ENCODE assay signal across 18 cellular contexts in the genomic region with DNA sequence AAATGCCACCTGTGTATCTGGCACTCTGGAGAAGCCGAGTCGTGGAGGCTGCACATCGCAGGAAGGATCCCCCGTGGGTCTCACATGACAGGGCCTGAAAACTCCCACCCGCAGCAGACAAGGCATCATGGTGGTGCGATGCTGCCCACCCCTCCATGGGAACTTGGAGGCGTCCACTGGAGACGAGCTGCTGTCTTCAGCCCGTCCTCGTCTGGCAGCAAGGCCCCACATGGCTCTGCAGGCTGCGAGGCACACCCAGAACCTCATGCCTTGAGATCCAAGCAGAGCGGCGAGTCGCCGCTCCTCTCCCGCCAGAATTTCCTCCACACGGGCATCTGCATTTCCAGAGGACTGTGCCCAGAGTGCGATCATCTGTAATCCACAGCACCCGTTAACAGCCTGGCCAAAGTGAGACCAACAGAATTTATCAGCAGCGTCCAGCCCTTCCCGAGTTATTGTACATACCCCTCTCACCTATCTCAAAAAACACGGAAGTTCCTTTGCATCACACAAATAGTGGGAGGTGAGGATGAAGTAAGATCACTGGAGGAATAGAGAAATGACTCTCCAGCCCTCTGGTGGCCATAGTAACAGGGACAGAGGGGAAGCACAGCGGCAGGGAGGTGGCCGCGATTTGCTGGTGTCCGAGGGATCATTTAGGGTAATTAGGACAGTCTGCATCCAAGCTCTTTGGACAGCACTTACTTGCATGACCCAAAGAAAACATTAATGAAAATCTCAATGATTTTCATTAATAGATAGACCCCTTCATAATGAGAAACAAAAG.
DNase-seq lines count a peak whose midpoint lies in the region; ATAC-seq, FAIRE-seq and TF ChIP-seq lines count a peak whose summit lies in the region.
"Had no signal": no experiment of that assay in that cellular context is flagged by ENCODE, and none has a peak within 500 bp of the region (broad histone marks: within the 10 kb centered on the region; RNA-seq: fewer than 3 reads in every experiment).

No MANE protein-coding gene starts in this region.

- no peaks in the 10 kb centered on the region for H3K27me3 ChIP-seq in H9 (ENCODE audit: insufficient read depth, low read length)
- H3K27me3 ChIP-seq in K562 (ENCODE audit: control insufficient read depth in 2 of 2, insufficient read depth in 2 of 2, low read length in 2 of 2): no peaks in the 10 kb centered on the region; a peak in 1 of 5 replicates
- H3K27me3 ChIP-seq in neutrophil: no peaks in the 10 kb centered on the region
- H3K27me3 ChIP-seq: esophagus squamous epithelium had no signal

- H3K9me3 Mint-ChIP-seq in H9: no peaks in the 10 kb centered on the region

- no peaks in the 10 kb centered on the region for H3K9me3 ChIP-seq in H9 (ENCODE audit: control insufficient read depth, low read depth, low read length)
- no peaks in the 10 kb centered on the region for H3K9me3 ChIP-seq in K562 (replicated peaks; ENCODE audit: control insufficient read depth, insufficient read depth, low read depth, low read length)
- H3K9me3 ChIP-seq in neutrophil: peaks cover 3% of the 10 kb centered on the region
- H3K9me3 ChIP-seq: esophagus squamous epithelium, psoas muscle had no signal

- FAIRE-seq in K562 (lab: Jason Lieb, UNC): no peak

- no peak overlapping the region for H3K18ac ChIP-seq in H9 (ENCODE audit: insufficient read length, low read depth, low read length)

- no peak overlapping the region for H4K8ac ChIP-seq in H9 (replicated peaks; ENCODE audit: insufficient read length, low read depth, low read length)

- no peaks in the 10 kb centered on the region for H3K23me2 ChIP-seq in H9 (ENCODE audit: insufficient read length, low read depth, low read length, poor library complexity, severe bottlenecking)

- intact Hi-C loops in K562 (cut with micrococcal nuclease): no loop called here

- H3K36me3 ChIP-seq in K562 (ENCODE audit: control insufficient read depth, insufficient read depth, low read length) (no peaks in the 10 kb centered on the region), neutrophil (peaks cover 100% of the 10 kb centered on the region)

- H3K4me3 ChIP-seq in K562 (no peak overlapping the region), neutrophil (ENCODE audit: low read depth in 1 of 2, low read length in 1 of 2) (no peak overlapping the region)
- H3K4me3 ChIP-seq: esophagus squamous epithelium, psoas muscle had no signal

- BruUV-seq in K562 (replicated peaks; lab: Mats Ljungman, UMichigan): no TSS peak

- TF ChIP-seq CTCF in H9 (conservative IDR thresholded peaks at IDR 0.05): peak; percentile 54
- 0 out of 6 replicates have a peak, but pooled peaks of 1 of the 3 experiments have one; percentile 28 for TF ChIP-seq CTCF in K562 (IDR thresholded peaks at IDR 0.05 in 2 of 3, conservative IDR thresholded peaks at IDR 0.05 in 1 of 3; ENCODE audit: insufficient read depth in 2 of 3, low read depth in 1 of 3, low read length in 3 of 3)
- TF ChIP-seq CTCF in neutrophil (IDR thresholded peaks at IDR 0.05): no peak

- in situ Hi-C loops in K562 (cut with MboI): no loop called here

- no peak for TF ChIP-seq EP300 in K562 (IDR thresholded peaks at IDR 0.05; ENCODE audit: low read length)

- peak; percentile 7 for DNase-seq in NCI-H446 treated with DMSO at 0.1 percent for 48 hours (lab: John Stamatoyannopoulos, UW)
- DNase-seq in NCI-H446 (lab: John Stamatoyannopoulos, UW): no peak
- DNase-seq in H9: no peak
- no peak for DNase-seq in K562 (ENCODE audit: extremely low read depth in 1 of 4, low spot score in 3 of 4)
- DNase-seq in DMS79 treated with DMSO at 0.1 percent for 48 hours (lab: John Stamatoyannopoulos, UW): no peak
- DNase-seq: activated CD4-positive, alpha-beta T cell treated with anti-CD3 and anti-CD28 coated beads, Interleukin-2, amount 50 U/mL, for 4 hours; amniotic stem cell; cortex of kidney; esophagus squamous epithelium; H7; NCI-H1694 treated with DMSO at 0.1 percent for 48 hours; NCI-H526; psoas muscle; stimulated activated CD8-positive, alpha-beta memory T cell treated with anti-CD3 and anti-CD28 coated beads, Interleukin-4, amount 100 ng/mL, for 48 hours had no signal

- TF ChIP-seq POLR2A in K562 (conservative IDR thresholded peaks at IDR 0.05) (no peak), GM18505 (IDR thresholded peaks at IDR 0.05; ENCODE audit: borderline replicate concordance, extremely low read depth, insufficient read depth, insufficient read length) (no peak)

- no CpG with 5 or more reads among the region's 26 CpGs for WGBS in H9 (ENCODE audit: extremely low coverage, insufficient read length, low lambda C conversion rate)
- WGBS in K562 (ENCODE audit: insufficient coverage, low coverage, missing lambda C conversion rate): 60% methylated on average over 26 of the region's 26 CpGs

- no peak overlapping the region for H3K14ac ChIP-seq in H9 (ENCODE audit: insufficient read depth, low read length)

- H4K5ac ChIP-seq in H9 (ENCODE audit: insufficient read length, low read depth, low read length): no peak overlapping the region

- CTCF ChIA-PET in K562 (lab: Yijun Ruan, JAX; ENCODE audit: low intra/inter-chr PET ratio): no interaction called here

- no peaks in the 10 kb centered on the region for H3K79me1 ChIP-seq in H9 (ENCODE audit: insufficient read depth, low read depth, low read length, poor library complexity, severe bottlenecking)

- no peak overlapping the region for H3K4me3 Mint-ChIP-seq in H9

- no peaks in the 10 kb centered on the region for H3K9me1 ChIP-seq in K562 (ENCODE audit: control insufficient read depth, insufficient read depth, low read length)

- H2AFZ ChIP-seq in H9 (ENCODE audit: low read length): no peak overlapping the region
- no peak overlapping the region for H2AFZ ChIP-seq in K562 (ENCODE audit: low read depth, low read length)

- ATAC-seq in K562: peak; percentile 42; the same call in 2 of the 3 replicates
- no peak for ATAC-seq in GM18505 (IDR thresholded peaks at IDR 0.05; ENCODE audit: unreplicated experiment)
- no peak for ATAC-seq in HG03354 (IDR thresholded peaks at IDR 0.05; ENCODE audit: poor library complexity, severe bottlenecking, unreplicated experiment)
- ATAC-seq: psoas muscle had no signal

- no peaks in the 10 kb centered on the region for H3K27me3 Mint-ChIP-seq in H9 (ENCODE audit: low read depth)

- TF ChIP-seq RAD21 in K562 (CRISPR knock-in tag; conservative IDR thresholded peaks at IDR 0.05 in 1 of 2, IDR thresholded peaks at IDR 0.05 in 1 of 2): no peak

- no peak overlapping the region for H4K91ac ChIP-seq in H9 (ENCODE audit: insufficient read length, low read depth, low read length)

- H2BK15ac ChIP-seq in H9 (ENCODE audit: low read depth, low read length): no peak overlapping the region

- no peak overlapping the region for H2AK5ac ChIP-seq in H9 (ENCODE audit: insufficient read length, low read length)

- no peak overlapping the region for H3T11ph ChIP-seq in H9 (ENCODE audit: low read length)

- H3K4me1 ChIP-seq in H9 (ENCODE audit: insufficient read depth, low read length) (no peaks in the 10 kb centered on the region), K562 (replicated peaks in 1 of 2; ENCODE audit: control insufficient read depth in 2 of 2, insufficient read depth in 2 of 2, low read length in 2 of 2) (0 out of 5 replicates have a peak, but pooled peaks cover 0 to 3% of the 10 kb centered on the region in 2 experiments), neutrophil (ENCODE audit: control insufficient read depth in 1 of 2, insufficient read depth in 1 of 2, low read depth in 1 of 2, low read length in 1 of 2) (no peaks in the 10 kb centered on the region)
- H3K4me1 ChIP-seq: esophagus squamous epithelium, psoas muscle had no signal

- no peaks in the 10 kb centered on the region; a peak in 1 of 4 replicates for H3K4me1 Mint-ChIP-seq in H9

- POLR2A ChIA-PET in K562 (lab: Yijun Ruan, JAX): interaction anchor here (1.2 kb wide), 1 partner anchor 7 kb away, joined by 6 read pairs; no protein-coding TSS in a partner anchor

- no peaks in the 10 kb centered on the region for H3K79me2 ChIP-seq in H9 (ENCODE audit: insufficient read depth, low read length)
- H3K79me2 ChIP-seq in K562 (ENCODE audit: control insufficient read depth, insufficient read depth, low read length): no peaks in the 10 kb centered on the region

- H3K23ac ChIP-seq in H9 (ENCODE audit: insufficient read length, low read depth, low read length): no peak overlapping the region

- H2BK5ac ChIP-seq in H9 (ENCODE audit: insufficient read length, low read length): no peak overlapping the region

- H2BK12ac ChIP-seq in H9 (ENCODE audit: insufficient read length, low read depth, low read length): no peak overlapping the region

- H2BK20ac ChIP-seq in H9 (ENCODE audit: low read depth, low read length, poor library complexity, severe bottlenecking): no peak overlapping the region

- H3K27ac Mint-ChIP-seq in H9: no peak overlapping the region

- H4K20me1 ChIP-seq in H9 (ENCODE audit: control insufficient read depth, insufficient read depth, insufficient read length): no peaks in the 10 kb centered on the region
- H4K20me1 ChIP-seq in K562 (replicated peaks; ENCODE audit: control insufficient read depth, insufficient read depth, low read length): no peaks in the 10 kb centered on the region

- H3K36me3 Mint-ChIP-seq in H9 (ENCODE audit: insufficient read depth in 1 of 3, low read depth in 3 of 3): peaks cover 0 to 28% (median 24%) of the 10 kb centered on the region in 3 experiments; a peak in 6 of 7 replicates

- H3K4me2 ChIP-seq in H9 (ENCODE audit: insufficient read depth, insufficient read length, low read length) (no peak overlapping the region), K562 (ENCODE audit: insufficient read depth, low read length) (no peak overlapping the region)

- H3K9ac ChIP-seq in H9 (ENCODE audit: extremely low read depth, insufficient read length, low read length) (no peak overlapping the region), K562 (ENCODE audit: insufficient read depth in 1 of 2, low read depth in 2 of 2, low read length in 2 of 2) (peak overlapping the region in 1 of 2 experiments; percentile 18; a peak in 1 of 4 replicates)

- no peak overlapping the region for H3K56ac ChIP-seq in H9 (ENCODE audit: insufficient read length, low read depth, low read length)

- H3K27ac ChIP-seq in H9 (ENCODE audit: insufficient read length, low read depth, low read length) (no peak overlapping the region), K562 (ENCODE audit: extremely low read depth, low read depth, low read length) (no peak overlapping the region), neutrophil (peak overlapping the region; percentile 21)
- H3K27ac ChIP-seq: 22Rv1, esophagus squamous epithelium, psoas muscle had no signal

- no peak overlapping the region for H2BK120ac ChIP-seq in H9 (ENCODE audit: low read depth, low read length, poor library complexity, severe bottlenecking)

- H3K4ac ChIP-seq in H9 (ENCODE audit: low read depth, low read length): no peak overlapping the region

TF ChIP-seq in K562, 482 proteins besides CTCF, POLR2A, EP300 and RAD21 (continues in another document):
- no peak for TF ChIP-seq GTF2E2 (tag; IDR thresholded peaks at IDR 0.05)
- TF ChIP-seq ZC3H4 (CRISPR knock-in tag; IDR thresholded peaks at IDR 0.05; ENCODE audit: borderline replicate concordance): no peak
- no peak for TF ChIP-seq ZFPM2 (CRISPR knock-in tag; IDR thresholded peaks at IDR 0.05)
- TF ChIP-seq HDAC8 (tag; IDR thresholded peaks at IDR 0.05): no peak
